ENCODE assay signal across 11 cellular contexts in genomic region chr20:31679357-31680285, GRCh38. TPM values are rescaled to one million over a fixed set of nuclear protein-coding genes. Genes with fewer than 3 reads are reported as not detected.
DNase-seq lines count a peak whose midpoint lies in the region; ATAC-seq and TF ChIP-seq lines count a peak whose summit lies in the region.
"Had no signal": no experiment of that assay in that cellular context is flagged by ENCODE, and none has a peak within 500 bp of the region (broad histone marks: within the 10 kb centered on the region; RNA-seq: fewer than 3 reads in every experiment).

No MANE protein-coding gene starts in this region.

- peaks cover 57% of the 10 kb centered on the region for H3F3A ChIP-seq in PC-9 (ENCODE audit: insufficient read depth, low read depth)

- peak overlapping the region in 1 of 2 experiments; percentile 66; a peak in 1 of 4 replicates for H3K4me3 ChIP-seq in DND-41 (ENCODE audit: low read depth in 1 of 2, low read length in 2 of 2)
- no peak overlapping the region for H3K4me3 ChIP-seq in PC-9
- no peak overlapping the region for H3K4me3 ChIP-seq in lower leg skin (ENCODE audit: low read depth, poor library complexity, severe bottlenecking)

- H3K4me2 ChIP-seq in DND-41 (ENCODE audit: insufficient read depth, low read length) = peak overlapping the region; percentile 80
- peak overlapping the region; percentile 15; the same call in 1 of the 2 replicates for H3K4me2 ChIP-seq in PC-9

- H3K9ac ChIP-seq in DND-41 (ENCODE audit: low read depth, low read length) = peak overlapping the region; percentile 95

- peaks cover 31% of the 10 kb centered on the region for H3K36me3 Mint-ChIP-seq in progenitor cell of endocrine pancreas (ENCODE audit: insufficient read depth)

- 87 to 88% methylated on average over 9 of the region's 9 CpGs for WGBS in lower leg skin, 2 donors

- no peak for DNase-seq in DND-41
- no peak for DNase-seq in PC-9
- no peak for DNase-seq in progenitor cell of endocrine pancreas (ENCODE audit: low spot score, unreplicated experiment)
- DNase-seq in lower leg skin (ENCODE audit: low spot score in 2 of 2) = no peak
- DNase-seq in NK-92 treated with Interleukin-12 subunit alpha and Interleukin-12 subunit beta, amount 100 ng/mL, for 24 hours (lab: John Stamatoyannopoulos, UW) = no peak
- DNase-seq: HCEC 1CT, NCI-H1092 had no signal

- H3K27ac ChIP-seq in DND-41 (ENCODE audit: low read length) = peak overlapping the region; percentile 100
- peak overlapping the region; percentile 40; the same call in 1 of the 2 replicates for H3K27ac ChIP-seq in PC-9
- peak overlapping the region; percentile 62 for H3K27ac ChIP-seq in cingulate gyrus (ENCODE audit: low read depth, low read length)

- TF ChIP-seq CTCF in DND-41 (IDR thresholded peaks at IDR 0.05; ENCODE audit: borderline replicate concordance, extremely low read depth, low read length, poor library complexity, severe bottlenecking) (no peak), PC-9 (conservative IDR thresholded peaks at IDR 0.05) (no peak), progenitor cell of endocrine pancreas (IDR thresholded peaks at IDR 0.05; ENCODE audit: unreplicated experiment) (no peak), lower leg skin (IDR thresholded peaks at IDR 0.05) (no peak)

- H3K4me1 ChIP-seq in DND-41 (ENCODE audit: insufficient read depth, low read length) (peaks cover 100% of the 10 kb centered on the region), PC-9 (replicated peaks; ENCODE audit: insufficient read depth) (peaks cover 37% of the 10 kb centered on the region)

- H4K20me1 ChIP-seq in DND-41 (ENCODE audit: insufficient read depth, low read length) (no peaks in the 10 kb centered on the region), PC-9 (ENCODE audit: insufficient read depth) (peaks cover 52% of the 10 kb centered on the region)

- intact Hi-C loops in PC-9 (cut with micrococcal nuclease; ENCODE audit: unreplicated experiment) (loop anchor here (2.0 kb wide), 2 partner anchors 25 to 33 kb away; no protein-coding TSS in a partner anchor), lower leg skin (cut with DNase I; ENCODE audit: low total_unique reads) (no loop called here)

- H3K36me3 ChIP-seq in DND-41 (ENCODE audit: insufficient read depth, low read length) (peaks cover 74% of the 10 kb centered on the region), PC-9 (ENCODE audit: low read depth) (peaks cover 72% of the 10 kb centered on the region)

- CTCF ChIA-PET in PC-9 (lab: Charles Lee) = interaction anchor here (0.6 kb wide), 1 partner anchor 18 kb away, joined by 5 read pairs; no protein-coding TSS in a partner anchor

- BruUV-seq in PC-9 (replicated peaks; lab: Mats Ljungman, UMichigan) = no TSS peak

- H3K27me3 Mint-ChIP-seq in progenitor cell of endocrine pancreas = no peaks in the 10 kb centered on the region
- H3K27me3 Mint-ChIP-seq: memory B cell had no signal

- no peak for TF ChIP-seq POLR2A in lower leg skin (IDR thresholded peaks at IDR 0.05)

- H3K27me3 ChIP-seq in DND-41 (ENCODE audit: insufficient read depth, low read length, poor library complexity) (no peaks in the 10 kb centered on the region), PC-9 (ENCODE audit: insufficient read depth, low read depth) (no peaks in the 10 kb centered on the region)

- H3K9me3 Mint-ChIP-seq in progenitor cell of endocrine pancreas (ENCODE audit: low read depth) = no peaks in the 10 kb centered on the region
- H3K9me3 Mint-ChIP-seq: memory B cell had no signal

- peaks cover 89% of the 10 kb centered on the region for H3K79me2 ChIP-seq in DND-41 (ENCODE audit: insufficient read depth, low read length)
- peaks cover 99% of the 10 kb centered on the region for H3K79me2 ChIP-seq in PC-9 (ENCODE audit: low read depth)

- H3K4me3 Mint-ChIP-seq in progenitor cell of endocrine pancreas (ENCODE audit: low read depth) = peak overlapping the region; percentile 18
- H3K4me3 Mint-ChIP-seq: memory B cell had no signal

- H3K4me1 Mint-ChIP-seq in progenitor cell of endocrine pancreas (ENCODE audit: low read depth) = peaks cover 57% of the 10 kb centered on the region

- H3K9me3 ChIP-seq in DND-41 (ENCODE audit: insufficient read depth, low read length, severe bottlenecking) = no peaks in the 10 kb centered on the region
- no peaks in the 10 kb centered on the region for H3K9me3 ChIP-seq in PC-9 (ENCODE audit: insufficient read depth, low read depth)

- POLR2A ChIA-PET in PC-9 (lab: Charles Lee; ENCODE audit: unreplicated experiment) = interaction anchor here (0.5 to 0.9 kb wide), 4 partner anchors 34 to 428 kb away, joined by 3 to 7 read pairs (median 6); no protein-coding TSS in a partner anchor

- ATAC-seq in DND-41 (ENCODE audit: insufficient read depth, low read depth) (no peak), HG02759 (IDR thresholded peaks at IDR 0.05; ENCODE audit: unreplicated experiment) (no peak)

- peak overlapping the region; percentile 92 for H3K27ac Mint-ChIP-seq in progenitor cell of endocrine pancreas

- H2AFZ ChIP-seq in DND-41 (ENCODE audit: low read depth, low read length) (no peak overlapping the region), PC-9 (no peak overlapping the region)

- no peaks in the 10 kb centered on the region for H3K9me2 ChIP-seq in PC-9 (ENCODE audit: insufficient read depth)

RNA-seq across cellular contexts. Expression of gene COX4I2, which starts 41.9 kb away (rescaled TPM):
- total RNA-seq in PC-9 (2021) = not detected in 2 replicates
- not detected in 2 replicates for total RNA-seq in progenitor cell of endocrine pancreas
- 10 to 100 TPM in 1 of 4 donors, 1 to 10 TPM in 2, under 1 TPM in 1; 0.67 to 19.0 (median 3.3) TPM for total RNA-seq in lower leg skin
- total RNA-seq: fibroblast of lung had no signal

RNA-seq across cellular contexts. Expression of gene BCL2L1, which starts 43.0 kb away (rescaled TPM):
- total RNA-seq in PC-9 (2021) (125 and 129 TPM in 2 replicates), progenitor cell of endocrine pancreas (130 and 136 TPM in 2 replicates), lower leg skin (100 to 1,000 TPM; 115 to 152 (median 125) TPM)

RNA-seq across cellular contexts. Expression of gene TPX2, which starts 59.5 kb away (rescaled TPM):
- total RNA-seq in PC-9 (2021) (140 and 164 TPM in 2 replicates), progenitor cell of endocrine pancreas (71.9 and 77.0 TPM in 2 replicates), lower leg skin (10 to 100 TPM in 1 of 4 donors, 1 to 10 TPM in 3; 5.9 to 10.2 (median 7.3) TPM)

Comparison
In these comparisons a context has a peak if more than half of its experiments do, and no peak if none do; other contexts are left out.
1. H3K27ac ChIP-seq: peak in every context shown above with its lines; median percentile 100 in DND-41; 62 in cingulate gyrus; 40 in PC-9.